In the genomic region with DNA sequence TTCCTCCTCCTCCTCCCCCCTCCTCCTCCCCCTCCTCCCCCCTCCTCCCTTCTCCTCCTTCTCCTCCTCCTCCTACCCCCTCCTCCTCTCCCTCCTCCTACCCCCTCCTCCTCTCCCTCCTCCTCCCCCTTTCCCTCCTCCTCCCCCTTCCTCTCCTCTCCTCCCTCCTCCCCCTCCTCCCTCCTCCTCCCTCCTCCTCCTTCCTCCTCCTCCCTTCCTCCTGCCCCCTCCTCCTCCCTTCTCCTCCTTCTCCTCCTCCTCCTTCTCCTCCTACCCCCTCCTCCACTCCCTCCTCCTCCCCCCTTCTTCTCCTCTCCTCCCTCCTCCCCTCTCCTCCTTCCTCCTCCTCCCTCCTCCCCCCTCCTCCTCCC, we compare ENCODE assay signal across 12 cellular contexts. TPM values are rescaled to one million over a fixed set of nuclear protein-coding genes. Genes with fewer than 3 reads are reported as not detected.
DNase-seq lines count a peak whose midpoint lies in the region; ATAC-seq and TF ChIP-seq lines count a peak whose summit lies in the region.
"Had no signal": no experiment of that assay in that cellular context is flagged by ENCODE, and none has a peak within 500 bp of the region (broad histone marks: within the 10 kb centered on the region; RNA-seq: fewer than 3 reads in every experiment).

No MANE protein-coding gene starts in this region.

- TF ChIP-seq CTCF in gastroesophageal sphincter (IDR thresholded peaks at IDR 0.05) (no peak), transverse colon (IDR thresholded peaks at IDR 0.05) (no peak)

- H3K27me3 ChIP-seq in gastroesophageal sphincter: no peaks in the 10 kb centered on the region
- no peaks in the 10 kb centered on the region for H3K27me3 ChIP-seq in transverse colon

- peaks cover 0 to 13% (median 6%) of the 10 kb centered on the region in 3 donors for H3K4me1 ChIP-seq in gastroesophageal sphincter
- H3K4me1 ChIP-seq in transverse colon: peaks cover 7 to 41% (median 26%) of the 10 kb centered on the region in 4 donors

- no peak for TF ChIP-seq POLR2A in gastroesophageal sphincter (IDR thresholded peaks at IDR 0.05)
- TF ChIP-seq POLR2A in transverse colon (IDR thresholded peaks at IDR 0.05): no peak

- H3K36me3 ChIP-seq in gastroesophageal sphincter (no peaks in the 10 kb centered on the region), transverse colon (no peaks in the 10 kb centered on the region)

- H3K9me3 Mint-ChIP-seq in activated naive CD4-positive, alpha-beta T cell treated with anti-CD3 and anti-CD28 coated beads, Interleukin-2, amount 50 U/mL, for 24 hours: no peaks in the 10 kb centered on the region
- H3K9me3 Mint-ChIP-seq: T-cell had no signal

- H3K27ac Mint-ChIP-seq in activated naive CD4-positive, alpha-beta T cell treated with anti-CD3 and anti-CD28 coated beads, Interleukin-2, amount 50 U/mL, for 24 hours: no peak overlapping the region
- peak overlapping the region; percentile 81 for H3K27ac Mint-ChIP-seq in T-helper 17 cell

- H3K27ac ChIP-seq in gastroesophageal sphincter (peak overlapping the region in 3 of 4 donors; percentile 44 to 70 (median 55)), transverse colon (peak overlapping the region; percentile 84 to 86 (median 85))

- H3K4me1 Mint-ChIP-seq in activated naive CD4-positive, alpha-beta T cell treated with anti-CD3 and anti-CD28 coated beads, Interleukin-2, amount 50 U/mL, for 24 hours: peaks cover 39% of the 10 kb centered on the region
- peaks cover 18% of the 10 kb centered on the region for H3K4me1 Mint-ChIP-seq in T-helper 17 cell

- peak overlapping the region; percentile 57 for H3K4me3 Mint-ChIP-seq in activated naive CD4-positive, alpha-beta T cell treated with anti-CD3 and anti-CD28 coated beads, Interleukin-2, amount 50 U/mL, for 24 hours
- peak overlapping the region; percentile 90 for H3K4me3 Mint-ChIP-seq in T-helper 17 cell

- ATAC-seq in T-helper 17 cell (no peak), gastroesophageal sphincter (no peak), HG02981 (IDR thresholded peaks at IDR 0.05; ENCODE audit: unreplicated experiment) (no peak)

- no peak for DNase-seq in activated naive CD4-positive, alpha-beta T cell treated with anti-CD3 and anti-CD28 coated beads, Interleukin-2, amount 50 U/mL, for 16 hours
- DNase-seq in T-helper 17 cell (no peak), transverse colon (no peak), AG20443 (ENCODE audit: low spot score) (no peak), NCI-H1105 (lab: John Stamatoyannopoulos, UW) (no peak)

- in situ Hi-C loops in transverse colon (cut with MboI; ENCODE audit: low pct_ligation_motif_present in 1 of 4, low pct_unique_long_range_greater_than_20kb in 1 of 4, low sequenced_read_pairs in 3 of 4): loop anchor here (25.0 kb wide), 1 partner anchor 461 kb away; no protein-coding TSS in a partner anchor

- H3K4me3 ChIP-seq in gastroesophageal sphincter (no peak overlapping the region), transverse colon (no peak overlapping the region)

- intact Hi-C loops in transverse colon (cut with DNase I; ENCODE audit: low total_unique reads): no loop called here

- H3K9me3 ChIP-seq in T-helper 17 cell (ENCODE audit: control insufficient read depth, low read length, poor library complexity, severe bottlenecking) (no peaks in the 10 kb centered on the region), gastroesophageal sphincter (no peaks in the 10 kb centered on the region), transverse colon (no peaks in the 10 kb centered on the region)

- no peak for TF ChIP-seq EP300 in gastroesophageal sphincter (IDR thresholded peaks at IDR 0.05)
- no peak for TF ChIP-seq EP300 in transverse colon (IDR thresholded peaks at IDR 0.05; ENCODE audit: low read depth)

- no peaks in the 10 kb centered on the region for H3K36me3 Mint-ChIP-seq in activated naive CD4-positive, alpha-beta T cell treated with anti-CD3 and anti-CD28 coated beads, Interleukin-2, amount 50 U/mL, for 24 hours
- no peaks in the 10 kb centered on the region for H3K36me3 Mint-ChIP-seq in T-helper 17 cell (ENCODE audit: low read depth)
- H3K36me3 Mint-ChIP-seq: T-cell had no signal

- no peaks in the 10 kb centered on the region for H3K27me3 Mint-ChIP-seq in activated naive CD4-positive, alpha-beta T cell treated with anti-CD3 and anti-CD28 coated beads, Interleukin-2, amount 50 U/mL, for 24 hours
- no peaks in the 10 kb centered on the region for H3K27me3 Mint-ChIP-seq in T-helper 17 cell
- H3K27me3 Mint-ChIP-seq: T-cell had no signal

RNA-seq across cellular contexts. Expression of a gene that starts 6.6 kb away (rescaled TPM):
- total RNA-seq in T-helper 17 cell (1 to 10 TPM; 5.8 to 8.9 TPM), gastroesophageal sphincter (10 to 100 TPM in 1 of 4 donors, 1 to 10 TPM in 3; 3.7 to 11.7 (median 5.8) TPM), transverse colon (10 to 100 TPM in 2 of 4 donors, 1 to 10 TPM in 2; 4.9 to 36.2 (median 11.5) TPM)

RNA-seq across cellular contexts. Expression of a gene that starts 29.5 kb away (rescaled TPM):
- total RNA-seq in T-helper 17 cell (not detected), gastroesophageal sphincter (not detected), transverse colon (100 to 1,000 TPM; 107 to 237 (median 152) TPM)
- total RNA-seq: HT-29, mucosa of gallbladder, T-cell, ureter had no signal

RNA-seq across cellular contexts. Expression of a gene that starts 42.9 kb away (rescaled TPM):
- 10 to 100 TPM; 63.0 to 78.7 TPM for total RNA-seq in T-helper 17 cell
- 10 to 100 TPM; 37.3 to 63.2 (median 52.4) TPM for total RNA-seq in gastroesophageal sphincter
- total RNA-seq in transverse colon: 10 to 100 TPM; 25.3 to 45.1 (median 32.1) TPM

RNA-seq across cellular contexts. Expression of a gene that starts 45.0 kb away (rescaled TPM):
- total RNA-seq in T-helper 17 cell: not detected
- not detected for total RNA-seq in gastroesophageal sphincter
- total RNA-seq in transverse colon: 1 to 10 TPM in 2 of 4 donors, under 1 TPM in 1, not detected in 1; 0.20 to 2.4 (median 1.8) TPM
- total RNA-seq: HT-29, T-cell, ureter had no signal

RNA-seq across cellular contexts. Expression of a gene that starts 51.7 kb away (rescaled TPM):
- total RNA-seq in T-helper 17 cell: under 1 TPM; 0.52 to 0.67 TPM
- 100 to 1,000 TPM in 1 of 4 donors, 10 to 100 TPM in 3; 33.4 to 103 (median 50.8) TPM for total RNA-seq in gastroesophageal sphincter
- 10 to 100 TPM in 1 of 4 donors, 1 to 10 TPM in 2, not detected in 1; 3.5 to 15.3 (median 4.2) TPM for total RNA-seq in transverse colon

Comparison
In these comparisons a context has a peak if more than half of its experiments do, and no peak if none do; other contexts are left out.
1. RNA of a gene that starts 29.5 kb away (total RNA-seq): 107 to 237 TPM in transverse colon; not detected in T-helper 17 cell and not detected in gastroesophageal sphincter; every median in the first group is over 100 times any median in the second.